In genomic region chr19:18932216-18932841, GRCh38 we compare ENCODE assay signal across 1 cellular context.
A peak's percentile ranks its signal among the peaks of the same experiment; 100 is the strongest.
TF ChIP-seq lines count a peak whose summit lies in the region.

No MANE protein-coding gene starts in this region.

TF ChIP-seq in K562, 482 proteins besides CTCF, POLR2A, EP300 and RAD21 (continued from another document and continues in another):
- TF ChIP-seq NR4A1 (CRISPR knock-in tag; IDR thresholded peaks at IDR 0.05), result no peak
- TF ChIP-seq NR4A1 (tag; IDR thresholded peaks at IDR 0.05), result no peak
- no peak for TF ChIP-seq TEAD2 (tag; IDR thresholded peaks at IDR 0.05)
- TF ChIP-seq, protein P1, sequence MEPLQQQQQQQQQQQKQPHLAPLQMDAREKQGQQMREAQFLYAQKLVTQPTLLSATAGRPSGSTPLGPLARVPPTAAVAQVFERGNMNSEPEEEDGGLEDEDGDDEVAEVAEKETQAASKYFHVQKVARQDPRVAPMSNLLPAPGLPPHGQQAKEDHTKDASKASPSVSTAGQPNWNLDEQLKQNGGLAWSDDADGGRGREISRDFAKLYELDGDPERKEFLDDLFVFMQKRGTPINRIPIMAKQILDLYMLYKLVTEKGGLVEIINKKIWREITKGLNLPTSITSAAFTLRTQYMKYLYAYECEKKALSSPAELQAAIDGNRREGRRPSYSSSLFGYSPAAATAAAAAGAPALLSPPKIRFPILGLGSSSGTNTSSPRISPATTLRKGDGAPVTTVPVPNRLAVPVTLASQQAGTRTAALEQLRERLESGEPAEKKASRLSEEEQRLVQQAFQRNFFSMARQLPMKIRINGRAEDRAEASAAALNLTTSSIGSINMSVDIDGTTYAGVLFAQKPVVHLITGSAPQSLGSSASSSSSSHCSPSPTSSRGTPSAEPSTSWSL (CRISPR knock-in tag; IDR thresholded peaks at IDR 0.05; ENCODE audit: borderline replicate concordance), result no peak
- peak; percentile 83; the same call in 1 of the 2 replicates for TF ChIP-seq HDGF (IDR thresholded peaks at IDR 0.05)
- TF ChIP-seq CLOCK (CRISPR knock-in tag; IDR thresholded peaks at IDR 0.05; ENCODE audit: borderline replicate concordance), result no peak
- TF ChIP-seq, protein P2, sequence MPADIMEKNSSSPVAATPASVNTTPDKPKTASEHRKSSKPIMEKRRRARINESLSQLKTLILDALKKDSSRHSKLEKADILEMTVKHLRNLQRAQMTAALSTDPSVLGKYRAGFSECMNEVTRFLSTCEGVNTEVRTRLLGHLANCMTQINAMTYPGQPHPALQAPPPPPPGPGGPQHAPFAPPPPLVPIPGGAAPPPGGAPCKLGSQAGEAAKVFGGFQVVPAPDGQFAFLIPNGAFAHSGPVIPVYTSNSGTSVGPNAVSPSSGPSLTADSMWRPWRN (IDR thresholded peaks at IDR 0.05; ENCODE audit: low read depth), result no peak
- no peak for TF ChIP-seq ZFP91 (CRISPR knock-in tag; IDR thresholded peaks at IDR 0.05)
- TF ChIP-seq ZNF407 (IDR thresholded peaks at IDR 0.05; ENCODE audit: low read depth), result no peak
- TF ChIP-seq, protein P3, sequence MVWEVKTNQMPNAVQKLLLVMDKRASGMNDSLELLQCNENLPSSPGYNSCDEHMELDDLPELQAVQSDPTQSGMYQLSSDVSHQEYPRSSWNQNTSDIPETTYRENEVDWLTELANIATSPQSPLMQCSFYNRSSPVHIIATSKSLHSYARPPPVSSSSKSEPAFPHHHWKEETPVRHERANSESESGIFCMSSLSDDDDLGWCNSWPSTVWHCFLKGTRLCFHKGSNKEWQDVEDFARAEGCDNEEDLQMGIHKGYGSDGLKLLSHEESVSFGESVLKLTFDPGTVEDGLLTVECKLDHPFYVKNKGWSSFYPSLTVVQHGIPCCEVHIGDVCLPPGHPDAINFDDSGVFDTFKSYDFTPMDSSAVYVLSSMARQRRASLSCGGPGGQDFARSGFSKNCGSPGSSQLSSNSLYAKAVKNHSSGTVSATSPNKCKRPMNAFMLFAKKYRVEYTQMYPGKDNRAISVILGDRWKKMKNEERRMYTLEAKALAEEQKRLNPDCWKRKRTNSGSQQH (CRISPR knock-in tag; IDR thresholded peaks at IDR 0.05), result 0 out of 2 replicates have a peak, but pooled peaks have one; percentile 20
- no peak for TF ChIP-seq ATF1 (CRISPR knock-in tag; IDR thresholded peaks at IDR 0.05)
- peak; percentile 30; the same call in 1 of the 2 replicates for TF ChIP-seq ATF1 (tag; IDR thresholded peaks at IDR 0.05)
- TF ChIP-seq HNRNPL (IDR thresholded peaks at IDR 0.05; ENCODE audit: low read depth, low read length), result no peak
- no peak for TF ChIP-seq FOXP4 (CRISPR knock-in tag; IDR thresholded peaks at IDR 0.05; ENCODE audit: borderline replicate concordance)
- TF ChIP-seq ATF4 (CRISPR knock-in tag; IDR thresholded peaks at IDR 0.05), result no peak
- peak; percentile 69 for TF ChIP-seq SP1 (CRISPR knock-in tag; IDR thresholded peaks at IDR 0.05)
- TF ChIP-seq ZNF75A (CRISPR knock-in tag; IDR thresholded peaks at IDR 0.05), result no peak
- TF ChIP-seq MYC (IDR thresholded peaks at IDR 0.05; ENCODE audit: low read depth, low read length), result peak; percentile 38; the same call in 1 of the 2 replicates
- no peak for TF ChIP-seq MYC (CRISPR knock-in tag; IDR thresholded peaks at IDR 0.05; ENCODE audit: borderline replicate concordance, low read depth)
- TF ChIP-seq ZNF3 (CRISPR knock-in tag; IDR thresholded peaks at IDR 0.05), result no peak
- no peak for TF ChIP-seq MCM5 (IDR thresholded peaks at IDR 0.05; ENCODE audit: low read depth)
- TF ChIP-seq ZNF41 (CRISPR knock-in tag; conservative IDR thresholded peaks at IDR 0.05), result no peak
- TF ChIP-seq ZNF124 (CRISPR knock-in tag; IDR thresholded peaks at IDR 0.05), result no peak
- TF ChIP-seq, protein P4, sequence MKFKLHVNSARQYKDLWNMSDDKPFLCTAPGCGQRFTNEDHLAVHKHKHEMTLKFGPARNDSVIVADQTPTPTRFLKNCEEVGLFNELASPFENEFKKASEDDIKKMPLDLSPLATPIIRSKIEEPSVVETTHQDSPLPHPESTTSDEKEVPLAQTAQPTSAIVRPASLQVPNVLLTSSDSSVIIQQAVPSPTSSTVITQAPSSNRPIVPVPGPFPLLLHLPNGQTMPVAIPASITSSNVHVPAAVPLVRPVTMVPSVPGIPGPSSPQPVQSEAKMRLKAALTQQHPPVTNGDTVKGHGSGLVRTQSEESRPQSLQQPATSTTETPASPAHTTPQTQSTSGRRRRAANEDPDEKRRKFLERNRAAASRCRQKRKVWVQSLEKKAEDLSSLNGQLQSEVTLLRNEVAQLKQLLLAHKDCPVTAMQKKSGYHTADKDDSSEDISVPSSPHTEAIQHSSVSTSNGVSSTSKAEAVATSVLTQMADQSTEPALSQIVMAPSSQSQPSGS (CRISPR knock-in tag; IDR thresholded peaks at IDR 0.05), result no peak
- no peak for TF ChIP-seq JUN (IDR thresholded peaks at IDR 0.05; ENCODE audit: borderline replicate concordance, low read depth, low read length)
- TF ChIP-seq JUN (CRISPR knock-in tag; IDR thresholded peaks at IDR 0.05; ENCODE audit: borderline replicate concordance), result no peak
- no peak for TF ChIP-seq GTF2E2 (tag; IDR thresholded peaks at IDR 0.05)
- TF ChIP-seq ETV6 (IDR thresholded peaks at IDR 0.05; ENCODE audit: borderline replicate concordance in 1 of 2, low read depth in 2 of 2, low read length in 1 of 2), result no peak
- no peak for TF ChIP-seq ETV6 (CRISPR knock-in tag; IDR thresholded peaks at IDR 0.05; ENCODE audit: borderline replicate concordance)
